Comparison of ENCODE assay signal across 29 cellular contexts in genomic region chr18:61687317-61687716, GRCh38.
"Had no signal": no experiment of that assay in that cellular context is flagged by ENCODE, and none has a peak within 500 bp of the region (broad histone marks: within the 10 kb centered on the region; RNA-seq: fewer than 3 reads in every experiment).

No MANE protein-coding gene starts in this region.

- H3K9ac ChIP-seq: neural progenitor cell, parathyroid adenoma had no signal

- H3K4me3 Mint-ChIP-seq: natural killer cell; nephron; neural progenitor cell; stimulated activated memory B cell treated with anti-CD40 and anti-IgM and Interleukin-4, amounts not matched to agents 10 μg/mL and 1 μg/mL and 100 μg/mL, for 72 hours; stimulated activated naive CD8-positive, alpha-beta T cell treated with anti-CD3 and anti-CD28 coated beads, Interleukin-15, amount 100 ng/mL, for 72 hours; type B pancreatic cell had no signal

- H3K36me3 ChIP-seq: neural progenitor cell, ovary, right lobe of liver, sigmoid colon, suprapubic skin, tibial artery, transverse colon, upper lobe of right lung, uterus had no signal

- H3K4me1 Mint-ChIP-seq: natural killer cell; nephron; stimulated activated memory B cell treated with anti-CD40 and anti-IgM and Interleukin-4, amounts not matched to agents 10 μg/mL and 1 μg/mL and 100 μg/mL, for 72 hours; stimulated activated naive CD8-positive, alpha-beta T cell treated with anti-CD3 and anti-CD28 coated beads, Interleukin-15, amount 100 ng/mL, for 72 hours had no signal

- H3K9me3 Mint-ChIP-seq: stimulated activated memory B cell treated with anti-CD40 and anti-IgM and Interleukin-4, amounts not matched to agents 10 μg/mL and 1 μg/mL and 100 μg/mL, for 72 hours; stimulated activated naive CD8-positive, alpha-beta T cell treated with anti-CD3 and anti-CD28 coated beads, Interleukin-15, amount 100 ng/mL, for 72 hours; type B pancreatic cell had no signal

- H3K27me3 Mint-ChIP-seq: progenitor cell of endocrine pancreas; stimulated activated memory B cell treated with anti-CD40 and anti-IgM and Interleukin-4, amounts not matched to agents 10 μg/mL and 1 μg/mL and 100 μg/mL, for 72 hours; type B pancreatic cell had no signal

- FAIRE-seq: small intestine had no signal

- H3K27me3 ChIP-seq: neural progenitor cell, ovary, right lobe of liver, sigmoid colon, suprapubic skin, testis, tibial artery, transverse colon, upper lobe of right lung, uterus had no signal

- H3K4me3 ChIP-seq: neural progenitor cell, ovary, psoas muscle, right lobe of liver, sigmoid colon, suprapubic skin, testis, tibial artery, transverse colon, upper lobe of right lung, uterus had no signal

- H3K4me1 ChIP-seq: parathyroid adenoma, psoas muscle, sigmoid colon, suprapubic skin, testis, tibial artery, upper lobe of right lung, uterus had no signal

- DNase-seq: natural killer cell; occipital lobe; ovary; posterior cingulate gyrus; psoas muscle; right cardiac atrium; right lobe of liver; sigmoid colon; small intestine; stimulated activated CD4-positive, alpha-beta T cell treated with anti-CD3 and anti-CD28 coated beads, Interleukin-15, amount 100 ng/mL, for 24 hours; stimulated activated CD4-positive, alpha-beta T cell treated with anti-CD3 and anti-CD28 coated beads, Interleukin-2, amount 100 ng/mL, for 24 hours; stimulated activated CD4-positive, alpha-beta T cell treated with anti-CD3 and anti-CD28 coated beads, Interleukin-2, amount 100 ng/mL, for 48 hours; stimulated activated CD4-positive, alpha-beta T cell treated with anti-CD3 and anti-CD28 coated beads, Interleukin-4, amount 100 ng/mL, for 24 hours; stimulated activated naive CD4-positive, alpha-beta T cell; stimulated activated naive CD8-positive, alpha-beta T cell treated with anti-CD3 and anti-CD28 coated beads, Interleukin-15, amount 100 ng/mL, for 72 hours; stimulated activated naive CD8-positive, alpha-beta T cell treated with anti-CD3 and anti-CD28 coated beads, Interleukin-15, Interleukin-2, amounts not matched to agents 100 U/mL and 50 U/mL, for 24 hours; substantia nigra; testis; tibial artery; transverse colon; upper lobe of right lung; uterus had no signal

- H3K9me3 ChIP-seq: ovary, psoas muscle, right lobe of liver, sigmoid colon, suprapubic skin, testis, tibial artery, upper lobe of right lung, uterus had no signal

- H3K27ac Mint-ChIP-seq: natural killer cell; nephron; neural progenitor cell; progenitor cell of endocrine pancreas; stimulated activated memory B cell treated with anti-CD40 and anti-IgM and Interleukin-4, amounts not matched to agents 10 μg/mL and 1 μg/mL and 100 μg/mL, for 72 hours; stimulated activated naive CD8-positive, alpha-beta T cell treated with anti-CD3 and anti-CD28 coated beads, Interleukin-15, amount 100 ng/mL, for 72 hours; type B pancreatic cell had no signal

- H3K36me3 Mint-ChIP-seq: natural killer cell; stimulated activated memory B cell treated with anti-CD40 and anti-IgM and Interleukin-4, amounts not matched to agents 10 μg/mL and 1 μg/mL and 100 μg/mL, for 72 hours; type B pancreatic cell had no signal

- H3K27ac ChIP-seq: neural progenitor cell, ovary, parathyroid adenoma, psoas muscle, right lobe of liver, sigmoid colon, suprapubic skin, testis, tibial artery, transverse colon, upper lobe of right lung, uterus had no signal

- ATAC-seq: natural killer cell; psoas muscle; right cardiac atrium; right lobe of liver; stimulated activated memory B cell treated with anti-CD40 and anti-IgM and Interleukin-4, amounts not matched to agents 10 μg/mL and 1 μg/mL and 100 μg/mL, for 72 hours; stimulated activated naive CD8-positive, alpha-beta T cell treated with anti-CD3 and anti-CD28 coated beads, Interleukin-15, amount 100 ng/mL, for 72 hours; stimulated activated naive CD8-positive, alpha-beta T cell treated with anti-CD3 and anti-CD28 coated beads, Interleukin-15, Interleukin-2, amounts not matched to agents 100 U/mL and 50 U/mL, for 24 hours; upper lobe of right lung had no signal
